Comparison of ENCODE assay signal across 1 cellular context in genomic region chr3:150739877-150740645, GRCh38.
TF ChIP-seq lines count a peak whose summit lies in the region.

No MANE protein-coding gene starts in this region.

TF ChIP-seq in HepG2, 621 proteins besides CTCF, POLR2A, EP300 and RAD21 (continued from another document and continues in another):
- TF ChIP-seq, protein P1, sequence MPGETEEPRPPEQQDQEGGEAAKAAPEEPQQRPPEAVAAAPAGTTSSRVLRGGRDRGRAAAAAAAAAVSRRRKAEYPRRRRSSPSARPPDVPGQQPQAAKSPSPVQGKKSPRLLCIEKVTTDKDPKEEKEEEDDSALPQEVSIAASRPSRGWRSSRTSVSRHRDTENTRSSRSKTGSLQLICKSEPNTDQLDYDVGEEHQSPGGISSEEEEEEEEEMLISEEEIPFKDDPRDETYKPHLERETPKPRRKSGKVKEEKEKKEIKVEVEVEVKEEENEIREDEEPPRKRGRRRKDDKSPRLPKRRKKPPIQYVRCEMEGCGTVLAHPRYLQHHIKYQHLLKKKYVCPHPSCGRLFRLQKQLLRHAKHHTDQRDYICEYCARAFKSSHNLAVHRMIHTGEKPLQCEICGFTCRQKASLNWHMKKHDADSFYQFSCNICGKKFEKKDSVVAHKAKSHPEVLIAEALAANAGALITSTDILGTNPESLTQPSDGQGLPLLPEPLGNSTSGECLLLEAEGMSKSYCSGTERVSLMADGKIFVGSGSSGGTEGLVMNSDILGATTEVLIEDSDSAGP (CRISPR knock-in tag; IDR thresholded peaks at IDR 0.05; ENCODE audit: borderline replicate concordance), result no peak
- TF ChIP-seq ELF1 (CRISPR knock-in tag; IDR thresholded peaks at IDR 0.05) (no peak), TEAD3 (CRISPR knock-in tag; optimal IDR thresholded peaks at IDR 0.05; ENCODE audit: borderline replicate concordance) (peak; percentile 21), MYNN (CRISPR knock-in tag; IDR thresholded peaks at IDR 0.05; ENCODE audit: low read depth) (no peak), ZSCAN30 (CRISPR knock-in tag; IDR thresholded peaks at IDR 0.05) (0 out of 2 replicates have a peak, but pooled peaks have one; percentile 39), ZNF205 (CRISPR knock-in tag; IDR thresholded peaks at IDR 0.05) (no peak), PHF5A (CRISPR knock-in tag; IDR thresholded peaks at IDR 0.05; ENCODE audit: low read depth, unreplicated experiment) (no peak), TBX2 (CRISPR knock-in tag; IDR thresholded peaks at IDR 0.05; ENCODE audit: borderline replicate concordance) (peak; percentile 38; the same call in 1 of the 2 replicates), RXRB (CRISPR knock-in tag; IDR thresholded peaks at IDR 0.05; ENCODE audit: borderline replicate concordance) (0 out of 2 replicates have a peak, but pooled peaks have one; percentile 3), MEIS1 (CRISPR knock-in tag; IDR thresholded peaks at IDR 0.05; ENCODE audit: borderline replicate concordance) (peak; percentile 1; the same call in 1 of the 2 replicates), MAZ (IDR thresholded peaks at IDR 0.05; ENCODE audit: borderline replicate concordance, low read depth, low read length) (no peak), MAZ (CRISPR knock-in tag; IDR thresholded peaks at IDR 0.05; ENCODE audit: low read depth) (0 out of 2 replicates have a peak, but pooled peaks have one; percentile 21), ZC3H13 (CRISPR knock-in tag; IDR thresholded peaks at IDR 0.05) (peak; percentile 95), HNF4A (CRISPR knock-in tag; IDR thresholded peaks at IDR 0.05) (0 out of 2 replicates have a peak, but pooled peaks have one; percentile 37), ZNF326 (CRISPR knock-in tag; IDR thresholded peaks at IDR 0.05; ENCODE audit: borderline replicate concordance) (0 out of 2 replicates have a peak, but pooled peaks have one; percentile 81), ZBTB26 (CRISPR knock-in tag; IDR thresholded peaks at IDR 0.05; ENCODE audit: borderline replicate concordance) (0 out of 2 replicates have a peak, but pooled peaks have one; percentile 39), ZNF598 (CRISPR knock-in tag; IDR thresholded peaks at IDR 0.05; ENCODE audit: borderline replicate concordance) (peak; percentile 76; the same call in 1 of the 2 replicates), RBM22 (optimal IDR thresholded peaks at IDR 0.05; ENCODE audit: low read length) (peak; percentile 92), HOXA5 (CRISPR knock-in tag; IDR thresholded peaks at IDR 0.05) (no peak), KDM4B (CRISPR knock-in tag; IDR thresholded peaks at IDR 0.05) (no peak), CENPT (CRISPR knock-in tag; IDR thresholded peaks at IDR 0.05; ENCODE audit: low read depth) (no peak), HNF4G (IDR thresholded peaks at IDR 0.05; ENCODE audit: borderline replicate concordance, low read depth, low read length) (peak; percentile 23; the same call in 1 of the 2 replicates), HNF4G (CRISPR knock-in tag; IDR thresholded peaks at IDR 0.05; ENCODE audit: borderline replicate concordance, low read depth) (no peak), SKI (IDR thresholded peaks at IDR 0.05; ENCODE audit: partially characterized antibody) (no peak), POLR2AphosphoS5 (IDR thresholded peaks at IDR 0.05; ENCODE audit: low read depth, low read length) (peak; percentile 40), ZNF776 (CRISPR knock-in tag; IDR thresholded peaks at IDR 0.05) (0 out of 2 replicates have a peak, but pooled peaks have one; percentile 45), ZNF557 (CRISPR knock-in tag; IDR thresholded peaks at IDR 0.05) (no peak), ZNF709 (CRISPR knock-in tag; IDR thresholded peaks at IDR 0.05) (no peak; the same call in 1 of the 2 replicates), ZNF646 (CRISPR knock-in tag; IDR thresholded peaks at IDR 0.05) (peak; percentile 36; the same call in 1 of the 2 replicates), SMC3 (IDR thresholded peaks at IDR 0.05; ENCODE audit: low read length) (peak; percentile 3; the same call in 1 of the 2 replicates), SPEN (CRISPR knock-in tag; IDR thresholded peaks at IDR 0.05; ENCODE audit: low read depth) (0 out of 2 replicates have a peak, but pooled peaks have one; percentile 25), GABPB1 (CRISPR knock-in tag; IDR thresholded peaks at IDR 0.05) (no peak), ZFX (CRISPR knock-in tag; IDR thresholded peaks at IDR 0.05; ENCODE audit: low read depth) (peak; percentile 11; the same call in 1 of the 2 replicates), SALL1 (CRISPR knock-in tag; IDR thresholded peaks at IDR 0.05) (peak; percentile 62), NR2F6 (IDR thresholded peaks at IDR 0.05) (no peak; the same call in 1 of the 2 replicates), NR2F6 (CRISPR knock-in tag; IDR thresholded peaks at IDR 0.05) (0 out of 2 replicates have a peak, but pooled peaks have one; percentile 12), PAF1 (CRISPR knock-in tag; IDR thresholded peaks at IDR 0.05) (peak; percentile 90), ZNF547 (CRISPR knock-in tag; IDR thresholded peaks at IDR 0.05) (no peak), ZNF432 (CRISPR knock-in tag; IDR thresholded peaks at IDR 0.05; ENCODE audit: borderline replicate concordance) (no peak), ONECUT2 (CRISPR knock-in tag; IDR thresholded peaks at IDR 0.05) (no peak), MAX (IDR thresholded peaks at IDR 0.05) (0 out of 2 replicates have a peak, but pooled peaks have one; percentile 15), ARNT (IDR thresholded peaks at IDR 0.05) (no peak), ZNF251 (CRISPR knock-in tag; IDR thresholded peaks at IDR 0.05) (no peak), THAP11 (CRISPR knock-in tag; IDR thresholded peaks at IDR 0.05) (no peak; the same call in 1 of the 2 replicates), NR2F1 (CRISPR knock-in tag; IDR thresholded peaks at IDR 0.05) (peak in 1 of 2 experiments; percentile 13; a peak in 1 of 4 replicates), TBL1XR1 (IDR thresholded peaks at IDR 0.05; ENCODE audit: borderline replicate concordance, low read length, partially characterized antibody) (no peak), ZNF468 (CRISPR knock-in tag; IDR thresholded peaks at IDR 0.05) (0 out of 2 replicates have a peak, but pooled peaks have one; percentile 49), MTA1 (CRISPR knock-in tag; IDR thresholded peaks at IDR 0.05; ENCODE audit: borderline replicate concordance) (0 out of 2 replicates have a peak, but pooled peaks have one; percentile 43), ZNF746 (CRISPR knock-in tag; IDR thresholded peaks at IDR 0.05) (no peak), SSRP1 (CRISPR knock-in tag; IDR thresholded peaks at IDR 0.05) (peak; percentile 95; the same call in 1 of the 2 replicates), MTF1 (CRISPR knock-in tag; IDR thresholded peaks at IDR 0.05) (no peak), ZBTB1 (CRISPR knock-in tag; IDR thresholded peaks at IDR 0.05; ENCODE audit: borderline replicate concordance) (no peak)
- TF ChIP-seq, protein P2, sequence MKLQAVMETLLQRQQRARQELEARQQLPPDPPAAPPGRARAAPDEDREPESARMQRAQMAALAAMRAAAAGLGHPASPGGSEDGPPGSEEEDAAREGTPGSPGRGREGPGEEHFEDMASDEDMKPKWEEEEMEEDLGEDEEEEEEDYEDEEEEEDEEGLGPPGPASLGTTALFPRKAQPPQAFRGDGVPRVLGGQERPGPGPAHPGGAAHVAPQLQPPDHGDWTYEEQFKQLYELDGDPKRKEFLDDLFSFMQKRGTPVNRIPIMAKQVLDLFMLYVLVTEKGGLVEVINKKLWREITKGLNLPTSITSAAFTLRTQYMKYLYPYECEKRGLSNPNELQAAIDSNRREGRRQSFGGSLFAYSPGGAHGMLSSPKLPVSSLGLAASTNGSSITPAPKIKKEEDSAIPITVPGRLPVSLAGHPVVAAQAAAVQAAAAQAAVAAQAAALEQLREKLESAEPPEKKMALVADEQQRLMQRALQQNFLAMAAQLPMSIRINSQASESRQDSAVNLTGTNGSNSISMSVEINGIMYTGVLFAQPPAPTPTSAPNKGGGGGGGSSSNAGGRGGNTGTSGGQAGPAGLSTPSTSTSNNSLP (IDR thresholded peaks at IDR 0.05; ENCODE audit: low read depth, low read length), result no peak
- TF ChIP-seq, protein P3, sequence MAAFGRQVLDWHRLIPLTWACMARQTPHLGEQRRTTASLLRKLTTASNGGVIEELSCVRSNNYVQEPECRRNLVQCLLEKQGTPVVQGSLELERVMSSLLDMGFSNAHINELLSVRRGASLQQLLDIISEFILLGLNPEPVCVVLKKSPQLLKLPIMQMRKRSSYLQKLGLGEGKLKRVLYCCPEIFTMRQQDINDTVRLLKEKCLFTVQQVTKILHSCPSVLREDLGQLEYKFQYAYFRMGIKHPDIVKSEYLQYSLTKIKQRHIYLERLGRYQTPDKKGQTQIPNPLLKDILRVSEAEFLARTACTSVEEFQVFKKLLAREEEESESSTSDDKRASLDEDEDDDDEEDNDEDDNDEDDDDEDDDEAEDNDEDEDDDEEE (CRISPR knock-in tag; IDR thresholded peaks at IDR 0.05), result 0 out of 2 replicates have a peak, but pooled peaks have one; percentile 55
- TF ChIP-seq, protein P4, sequence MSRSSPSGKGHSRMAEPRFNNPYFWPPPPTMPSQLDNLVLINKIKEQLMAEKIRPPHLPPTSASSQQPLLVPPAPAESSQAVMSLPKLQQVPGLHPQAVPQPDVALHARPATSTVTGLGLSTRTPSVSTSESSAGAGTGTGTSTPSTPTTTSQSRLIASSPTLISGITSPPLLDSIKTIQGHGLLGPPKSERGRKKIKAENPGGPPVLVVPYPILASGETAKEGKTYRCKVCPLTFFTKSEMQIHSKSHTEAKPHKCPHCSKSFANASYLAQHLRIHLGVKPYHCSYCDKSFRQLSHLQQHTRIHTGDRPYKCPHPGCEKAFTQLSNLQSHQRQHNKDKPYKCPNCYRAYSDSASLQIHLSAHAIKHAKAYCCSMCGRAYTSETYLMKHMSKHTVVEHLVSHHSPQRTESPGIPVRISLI (CRISPR knock-in tag; IDR thresholded peaks at IDR 0.05; ENCODE audit: borderline replicate concordance), result no peak
- TF ChIP-seq, protein P5, sequence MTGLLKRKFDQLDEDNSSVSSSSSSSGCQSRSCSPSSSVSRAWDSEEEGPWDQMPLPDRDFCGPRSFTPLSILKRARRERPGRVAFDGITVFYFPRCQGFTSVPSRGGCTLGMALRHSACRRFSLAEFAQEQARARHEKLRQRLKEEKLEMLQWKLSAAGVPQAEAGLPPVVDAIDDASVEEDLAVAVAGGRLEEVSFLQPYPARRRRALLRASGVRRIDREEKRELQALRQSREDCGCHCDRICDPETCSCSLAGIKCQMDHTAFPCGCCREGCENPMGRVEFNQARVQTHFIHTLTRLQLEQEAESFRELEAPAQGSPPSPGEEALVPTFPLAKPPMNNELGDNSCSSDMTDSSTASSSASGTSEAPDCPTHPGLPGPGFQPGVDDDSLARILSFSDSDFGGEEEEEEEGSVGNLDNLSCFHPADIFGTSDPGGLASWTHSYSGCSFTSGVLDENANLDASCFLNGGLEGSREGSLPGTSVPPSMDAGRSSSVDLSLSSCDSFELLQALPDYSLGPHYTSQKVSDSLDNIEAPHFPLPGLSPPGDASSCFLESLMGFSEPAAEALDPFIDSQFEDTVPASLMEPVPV (CRISPR knock-in tag; IDR thresholded peaks at IDR 0.05), result no peak
